2 cellular contexts compared by ENCODE assay signal in the genomic region with DNA sequence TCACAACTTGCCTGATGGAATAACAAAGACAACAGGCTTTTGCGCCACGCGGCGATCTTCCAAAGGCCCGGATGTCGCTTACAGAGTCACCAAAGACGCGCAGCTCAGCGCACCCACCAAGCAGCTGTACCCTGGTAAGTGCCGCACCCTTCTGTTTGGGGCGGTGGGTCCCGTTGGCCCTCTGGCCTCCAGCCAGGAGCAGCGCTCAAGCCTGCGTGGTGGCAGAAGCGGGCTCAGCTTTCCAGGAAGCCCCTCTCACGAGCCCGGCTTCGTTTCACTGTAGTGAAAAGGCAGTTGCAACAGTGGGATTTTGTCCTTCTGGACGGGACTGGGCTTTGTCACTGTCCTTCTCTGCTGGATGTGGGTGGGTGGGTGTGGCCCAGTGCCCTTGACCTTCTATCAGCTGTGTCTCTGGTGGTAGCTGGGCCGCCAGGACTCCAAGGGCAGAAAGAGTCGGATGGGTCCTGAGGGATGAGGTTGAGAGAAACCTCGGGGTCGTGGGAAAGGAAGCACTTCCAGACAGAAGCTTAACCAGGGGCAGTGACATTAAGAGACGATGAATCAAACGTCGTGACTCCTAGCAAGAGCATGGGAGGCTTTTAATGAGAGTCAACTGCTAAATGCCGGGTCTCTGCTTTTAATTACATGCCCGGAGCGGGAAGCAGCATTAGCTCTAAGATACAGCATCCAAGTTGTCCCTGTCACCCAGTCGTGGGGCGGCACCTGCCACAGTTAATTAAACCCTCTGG.
TF ChIP-seq lines count a peak whose summit lies in the region.

No MANE protein-coding gene starts in this region.

TF ChIP-seq in liver, 16 proteins besides CTCF, POLR2A, EP300 and RAD21:
- TF ChIP-seq GABPA (IDR thresholded peaks at IDR 0.05 in 1 of 2, conservative IDR thresholded peaks at IDR 0.05 in 1 of 2) (no peak), EGR1 (IDR thresholded peaks at IDR 0.05; ENCODE audit: low read depth in 2 of 2) (no peak), FOXA2 (IDR thresholded peaks at IDR 0.05) (no peak), NR2F2 (IDR thresholded peaks at IDR 0.05) (peak; percentile 97), RXRA (IDR thresholded peaks at IDR 0.05) (peak; percentile 47 to 73), REST (IDR thresholded peaks at IDR 0.05) (no peak), HNF4A (conservative IDR thresholded peaks at IDR 0.05) (no peak), HNF4G (IDR thresholded peaks at IDR 0.05) (no peak), FOXA1 (IDR thresholded peaks at IDR 0.05) (no peak), TAF1 (conservative IDR thresholded peaks at IDR 0.05) (no peak)
- TF ChIP-seq, protein P1, sequence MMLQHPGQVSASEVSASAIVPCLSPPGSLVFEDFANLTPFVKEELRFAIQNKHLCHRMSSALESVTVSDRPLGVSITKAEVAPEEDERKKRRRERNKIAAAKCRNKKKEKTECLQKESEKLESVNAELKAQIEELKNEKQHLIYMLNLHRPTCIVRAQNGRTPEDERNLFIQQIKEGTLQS (IDR thresholded peaks at IDR 0.05), result no peak
- TF ChIP-seq, protein P2, sequence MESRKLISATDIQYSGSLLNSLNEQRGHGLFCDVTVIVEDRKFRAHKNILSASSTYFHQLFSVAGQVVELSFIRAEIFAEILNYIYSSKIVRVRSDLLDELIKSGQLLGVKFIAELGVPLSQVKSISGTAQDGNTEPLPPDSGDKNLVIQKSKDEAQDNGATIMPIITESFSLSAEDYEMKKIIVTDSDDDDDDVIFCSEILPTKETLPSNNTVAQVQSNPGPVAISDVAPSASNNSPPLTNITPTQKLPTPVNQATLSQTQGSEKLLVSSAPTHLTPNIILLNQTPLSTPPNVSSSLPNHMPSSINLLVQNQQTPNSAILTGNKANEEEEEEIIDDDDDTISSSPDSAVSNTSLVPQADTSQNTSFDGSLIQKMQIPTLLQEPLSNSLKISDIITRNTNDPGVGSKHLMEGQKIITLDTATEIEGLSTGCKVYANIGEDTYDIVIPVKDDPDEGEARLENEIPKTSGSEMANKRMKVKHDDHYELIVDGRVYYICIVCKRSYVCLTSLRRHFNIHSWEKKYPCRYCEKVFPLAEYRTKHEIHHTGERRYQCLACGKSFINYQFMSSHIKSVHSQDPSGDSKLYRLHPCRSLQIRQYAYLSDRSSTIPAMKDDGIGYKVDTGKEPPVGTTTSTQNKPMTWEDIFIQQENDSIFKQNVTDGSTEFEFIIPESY (IDR thresholded peaks at IDR 0.05), result no peak
- TF ChIP-seq, protein P3, sequence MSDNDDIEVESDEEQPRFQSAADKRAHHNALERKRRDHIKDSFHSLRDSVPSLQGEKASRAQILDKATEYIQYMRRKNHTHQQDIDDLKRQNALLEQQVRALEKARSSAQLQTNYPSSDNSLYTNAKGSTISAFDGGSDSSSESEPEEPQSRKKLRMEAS (IDR thresholded peaks at IDR 0.05), result no peak

TF ChIP-seq in HepG2, 621 proteins besides CTCF, POLR2A, EP300 and RAD21:
- TF ChIP-seq LCORL (IDR thresholded peaks at IDR 0.05) (no peak), LCORL (CRISPR knock-in tag; IDR thresholded peaks at IDR 0.05) (no peak), PRMT3 (CRISPR knock-in tag; IDR thresholded peaks at IDR 0.05; ENCODE audit: borderline replicate concordance, low read depth) (no peak), MEF2D (CRISPR knock-in tag; IDR thresholded peaks at IDR 0.05) (no peak), ZSCAN25 (CRISPR knock-in tag; IDR thresholded peaks at IDR 0.05) (no peak), PRPF4 (IDR thresholded peaks at IDR 0.05; ENCODE audit: low read depth, low read length, poor library complexity, severe bottlenecking) (no peak), TGIF2 (CRISPR knock-in tag; IDR thresholded peaks at IDR 0.05) (no peak), ONECUT2 (CRISPR knock-in tag; IDR thresholded peaks at IDR 0.05) (no peak), TBX2 (CRISPR knock-in tag; IDR thresholded peaks at IDR 0.05; ENCODE audit: borderline replicate concordance) (no peak), ZNF30 (CRISPR knock-in tag; IDR thresholded peaks at IDR 0.05) (no peak)
- TF ChIP-seq, protein P4, sequence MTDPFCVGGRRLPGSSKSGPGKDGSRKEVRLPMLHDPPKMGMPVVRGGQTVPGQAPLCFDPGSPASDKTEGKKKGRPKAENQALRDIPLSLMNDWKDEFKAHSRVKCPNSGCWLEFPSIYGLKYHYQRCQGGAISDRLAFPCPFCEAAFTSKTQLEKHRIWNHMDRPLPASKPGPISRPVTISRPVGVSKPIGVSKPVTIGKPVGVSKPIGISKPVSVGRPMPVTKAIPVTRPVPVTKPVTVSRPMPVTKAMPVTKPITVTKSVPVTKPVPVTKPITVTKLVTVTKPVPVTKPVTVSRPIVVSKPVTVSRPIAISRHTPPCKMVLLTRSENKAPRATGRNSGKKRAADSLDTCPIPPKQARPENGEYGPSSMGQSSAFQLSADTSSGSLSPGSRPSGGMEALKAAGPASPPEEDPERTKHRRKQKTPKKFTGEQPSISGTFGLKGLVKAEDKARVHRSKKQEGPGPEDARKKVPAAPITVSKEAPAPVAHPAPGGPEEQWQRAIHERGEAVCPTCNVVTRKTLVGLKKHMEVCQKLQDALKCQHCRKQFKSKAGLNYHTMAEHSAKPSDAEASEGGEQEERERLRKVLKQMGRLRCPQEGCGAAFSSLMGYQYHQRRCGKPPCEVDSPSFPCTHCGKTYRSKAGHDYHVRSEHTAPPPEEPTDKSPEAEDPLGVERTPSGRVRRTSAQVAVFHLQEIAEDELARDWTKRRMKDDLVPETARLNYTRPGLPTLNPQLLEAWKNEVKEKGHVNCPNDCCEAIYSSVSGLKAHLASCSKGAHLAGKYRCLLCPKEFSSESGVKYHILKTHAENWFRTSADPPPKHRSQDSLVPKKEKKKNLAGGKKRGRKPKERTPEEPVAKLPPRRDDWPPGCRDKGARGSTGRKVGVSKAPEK (CRISPR knock-in tag; IDR thresholded peaks at IDR 0.05; ENCODE audit: borderline replicate concordance), result no peak
- TF ChIP-seq, protein P5, sequence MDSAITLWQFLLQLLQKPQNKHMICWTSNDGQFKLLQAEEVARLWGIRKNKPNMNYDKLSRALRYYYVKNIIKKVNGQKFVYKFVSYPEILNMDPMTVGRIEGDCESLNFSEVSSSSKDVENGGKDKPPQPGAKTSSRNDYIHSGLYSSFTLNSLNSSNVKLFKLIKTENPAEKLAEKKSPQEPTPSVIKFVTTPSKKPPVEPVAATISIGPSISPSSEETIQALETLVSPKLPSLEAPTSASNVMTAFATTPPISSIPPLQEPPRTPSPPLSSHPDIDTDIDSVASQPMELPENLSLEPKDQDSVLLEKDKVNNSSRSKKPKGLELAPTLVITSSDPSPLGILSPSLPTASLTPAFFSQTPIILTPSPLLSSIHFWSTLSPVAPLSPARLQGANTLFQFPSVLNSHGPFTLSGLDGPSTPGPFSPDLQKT (CRISPR knock-in tag; IDR thresholded peaks at IDR 0.05; ENCODE audit: borderline replicate concordance), result no peak
- TF ChIP-seq, protein P6, sequence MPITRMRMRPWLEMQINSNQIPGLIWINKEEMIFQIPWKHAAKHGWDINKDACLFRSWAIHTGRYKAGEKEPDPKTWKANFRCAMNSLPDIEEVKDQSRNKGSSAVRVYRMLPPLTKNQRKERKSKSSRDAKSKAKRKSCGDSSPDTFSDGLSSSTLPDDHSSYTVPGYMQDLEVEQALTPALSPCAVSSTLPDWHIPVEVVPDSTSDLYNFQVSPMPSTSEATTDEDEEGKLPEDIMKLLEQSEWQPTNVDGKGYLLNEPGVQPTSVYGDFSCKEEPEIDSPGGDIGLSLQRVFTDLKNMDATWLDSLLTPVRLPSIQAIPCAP (CRISPR knock-in tag; IDR thresholded peaks at IDR 0.05; ENCODE audit: low read depth), result no peak
TF ChIP-seq in HepG2: peak in this region for 0.
